ENCODE assay signal across 12 cellular contexts in the genomic region with DNA sequence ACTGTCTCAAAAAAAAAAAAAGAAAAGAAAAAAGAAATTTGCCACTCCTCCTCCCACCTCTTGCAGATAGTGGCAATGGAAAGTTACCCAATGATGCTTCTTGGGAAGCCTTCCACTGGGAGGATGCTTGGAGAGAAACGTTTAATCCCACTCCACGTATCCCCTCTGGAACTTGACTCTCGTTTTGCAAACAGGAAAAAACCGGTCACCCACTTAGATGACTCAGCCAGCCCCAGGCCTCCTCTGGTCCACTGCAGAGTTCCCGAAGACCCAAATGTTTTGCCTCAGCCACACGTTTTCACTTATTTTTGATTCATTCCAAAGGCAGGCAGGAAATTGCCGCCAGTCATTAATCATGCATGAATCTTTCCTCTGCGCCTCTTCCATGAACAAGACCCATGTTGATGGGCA. TPM values are rescaled to one million over a fixed set of nuclear protein-coding genes. Genes with fewer than 3 reads are reported as not detected.
DNase-seq lines count a peak whose midpoint lies in the region; ATAC-seq, FAIRE-seq and TF ChIP-seq lines count a peak whose summit lies in the region.
"Had no signal": no experiment of that assay in that cellular context is flagged by ENCODE, and none has a peak within 500 bp of the region (broad histone marks: within the 10 kb centered on the region; RNA-seq: fewer than 3 reads in every experiment).

No MANE protein-coding gene starts in this region.

- H3K36me3 ChIP-seq in adipocyte (ENCODE audit: control insufficient read depth, insufficient read depth, low read length, severe bottlenecking) (no peaks in the 10 kb centered on the region), thyroid gland (no peaks in the 10 kb centered on the region), stomach (no peaks in the 10 kb centered on the region)

- TF ChIP-seq CTCF in fibroblast of villous mesenchyme (IDR thresholded peaks at IDR 0.05; ENCODE audit: insufficient read depth, low read depth, low read length) = no peak
- TF ChIP-seq CTCF in thyroid gland (IDR thresholded peaks at IDR 0.05) = no peak
- no peak for TF ChIP-seq CTCF in stomach (IDR thresholded peaks at IDR 0.05)

- ATAC-seq in HG03280 (IDR thresholded peaks at IDR 0.05; ENCODE audit: unreplicated experiment) = no peak

- H3K27me3 ChIP-seq in adipocyte (replicated peaks; ENCODE audit: control insufficient read depth, insufficient read depth, low read length) (no peaks in the 10 kb centered on the region), thyroid gland (no peaks in the 10 kb centered on the region), stomach (no peaks in the 10 kb centered on the region)

- WGBS in thyroid gland, 2 donors = 51 to 55% methylated on average over 8 of the region's 8 CpGs
- 43 to 76% (median 64%) methylated on average over 8 of the region's 8 CpGs for WGBS in stomach, 5 donors

- H3K4me3 ChIP-seq in adipocyte (ENCODE audit: low read length) (peak overlapping the region; percentile 25), fibroblast of villous mesenchyme (ENCODE audit: low read depth, low read length) (no peak overlapping the region), thyroid gland (replicated peaks in 1 of 3) (no peak overlapping the region), stomach (no peak overlapping the region)

- intact Hi-C loops in thyroid gland (cut with DNase I) (no loop called here), stomach (cut with DNase I; ENCODE audit: low total_unique reads) (no loop called here)

- peak; percentile 76 for DNase-seq in H54 (ENCODE audit: insufficient read length, low spot score)
- peak; percentile 96 for DNase-seq in adipocyte (ENCODE audit: low read depth)
- peak; percentile 93 for DNase-seq in fibroblast of villous mesenchyme (ENCODE audit: low read depth)
- DNase-seq in smooth muscle cell of the brain vasculature (ENCODE audit: low read depth, low spot score) = peak; percentile 26
- DNase-seq in thyroid gland = no peak
- DNase-seq in activated CD8-positive, alpha-beta memory T cell treated with anti-CD3 and anti-CD28 coated beads for 24 hours = no peak
- DNase-seq in stomach = no peak
- DNase-seq: activated CD4-positive, alpha-beta memory T cell treated with anti-CD3 and anti-CD28 coated beads for 36 hours; amygdala; NCI-H1694 treated with DMSO at 0.1 percent for 48 hours had no signal

- H3K9me3 ChIP-seq in adipocyte (ENCODE audit: control insufficient read depth, low read length) (no peaks in the 10 kb centered on the region), thyroid gland (no peaks in the 10 kb centered on the region), stomach (no peaks in the 10 kb centered on the region)

- H3K9ac ChIP-seq in adipocyte (ENCODE audit: low read length) = peak overlapping the region; percentile 45

- no peak for TF ChIP-seq POLR2A in H54 (IDR thresholded peaks at IDR 0.05; ENCODE audit: low read depth, low read length)
- no peak for TF ChIP-seq POLR2A in thyroid gland (IDR thresholded peaks at IDR 0.05)
- TF ChIP-seq POLR2A in stomach (IDR thresholded peaks at IDR 0.05) = no peak

- TF ChIP-seq EP300 in stomach (IDR thresholded peaks at IDR 0.05) = no peak

- H3K27ac ChIP-seq in thyroid gland (peak overlapping the region in 1 of 3 donors; percentile 11), stomach (peak overlapping the region in 1 of 5 donors; percentile 8)

- FAIRE-seq in H54 (lab: Jason Lieb, UNC) = peak; percentile 45

- H3K4me1 ChIP-seq in adipocyte (ENCODE audit: control insufficient read depth, insufficient read depth, low read length) (peaks cover 28% of the 10 kb centered on the region), thyroid gland (peaks cover 10 to 14% of the 10 kb centered on the region in 2 donors), stomach (no peaks in the 10 kb centered on the region)

RNA-seq across cellular contexts. Expression of a gene that starts 9.3 kb away (rescaled TPM):
- total RNA-seq in fibroblast of villous mesenchyme (not detected in 2 replicates), thyroid gland (under 1 TPM in 1 of 4 donors, not detected in 3; 0.67 TPM), stomach (1 to 10 TPM in 1 of 5 donors, not detected in 4; 7.4 TPM)
- polyA plus RNA-seq in stomach = 1 to 10 TPM; 1.1 to 2.0 (median 1.6) TPM
- total RNA-seq: activated CD4-positive, alpha-beta memory T cell treated with anti-CD3 and anti-CD28 coated beads for 36 hours; subcutaneous adipose tissue had no signal

RNA-seq across cellular contexts. Expression of a gene that starts 13.9 kb away (rescaled TPM):
- 2.2 and 2.3 TPM in 2 replicates for total RNA-seq in fibroblast of villous mesenchyme
- total RNA-seq in thyroid gland = 10 to 100 TPM in 1 of 4 donors, 1 to 10 TPM in 3; 5.9 to 34.4 (median 9.7) TPM
- total RNA-seq in stomach = 10 to 100 TPM in 4 of 5 donors, 1 to 10 TPM in 1; 1.7 to 55.8 (median 29.4) TPM
- polyA plus RNA-seq in stomach = 1 to 10 TPM; 1.8 to 8.1 (median 3.1) TPM

RNA-seq across cellular contexts. Expression of a gene that starts 20.8 kb away (rescaled TPM):
- 21.6 and 24.2 TPM in 2 replicates for total RNA-seq in fibroblast of villous mesenchyme
- total RNA-seq in thyroid gland = 10 to 100 TPM; 20.8 to 51.1 (median 31.5) TPM
- total RNA-seq in stomach = 10 to 100 TPM; 17.1 to 37.5 (median 18.9) TPM
- 1 to 10 TPM; 3.0 to 4.7 (median 3.7) TPM for polyA plus RNA-seq in stomach

RNA-seq across cellular contexts. Expression of a gene that starts 40.0 kb away (rescaled TPM):
- total RNA-seq in fibroblast of villous mesenchyme (104 and 170 TPM in 2 replicates), thyroid gland (100 to 1,000 TPM in 1 of 4 donors, 10 to 100 TPM in 3; 71.9 to 106 (median 86.6) TPM), stomach (10 to 100 TPM; 28.0 to 73.2 (median 57.1) TPM)
- 10 to 100 TPM; 33.1 to 42.3 (median 41.1) TPM for polyA plus RNA-seq in stomach

Comparison
In these comparisons a context has a peak if more than half of its experiments do, and no peak if none do; other contexts are left out.
1. DNase-seq: peak in H54 (single experiment), adipocyte (single experiment), fibroblast of villous mesenchyme (single experiment) and smooth muscle cell of the brain vasculature (single experiment); none in thyroid gland (0 of 2), activated CD8-positive, alpha-beta memory T cell treated with anti-CD3 and anti-CD28 coated beads for 24 hours (single experiment) and stomach (single experiment).